Comparison of ENCODE assay signal across 1 cellular context in genomic region chr3:194134757-194135515, GRCh38.
TF ChIP-seq lines count a peak whose summit lies in the region.

No MANE protein-coding gene starts in this region.

TF ChIP-seq in K562, 482 proteins besides CTCF, POLR2A, EP300 and RAD21 (continued from another document and continues in another):
- peak; percentile 93 for TF ChIP-seq MGA (IDR thresholded peaks at IDR 0.05)
- TF ChIP-seq NFIC (IDR thresholded peaks at IDR 0.05) = peak; percentile 37; the same call in 1 of the 2 replicates
- no peak for TF ChIP-seq NR3C1 (CRISPR knock-in tag; IDR thresholded peaks at IDR 0.05)
- no peak for TF ChIP-seq ZNF184 (CRISPR knock-in tag; IDR thresholded peaks at IDR 0.05)
- no peak for TF ChIP-seq NFRKB (IDR thresholded peaks at IDR 0.05; ENCODE audit: low read depth)
- no peak for TF ChIP-seq PCBP1 (IDR thresholded peaks at IDR 0.05; ENCODE audit: low read depth, low read length, poor library complexity, severe bottlenecking)
- no peak for TF ChIP-seq ZHX1 (conservative IDR thresholded peaks at IDR 0.05; ENCODE audit: low read length)
- TF ChIP-seq CCAR2 (IDR thresholded peaks at IDR 0.05; ENCODE audit: low read depth, low read length) = no peak
- no peak for TF ChIP-seq ZC3H8 (IDR thresholded peaks at IDR 0.05)
- TF ChIP-seq ATF2 (CRISPR knock-in tag; IDR thresholded peaks at IDR 0.05) = no peak
- no peak for TF ChIP-seq GABPA (tag; conservative IDR thresholded peaks at IDR 0.05; ENCODE audit: low read depth)
- no peak for TF ChIP-seq E2F3 (CRISPR knock-in tag; IDR thresholded peaks at IDR 0.05)
- peak; percentile 74; the same call in 1 of the 2 replicates for TF ChIP-seq NBN (IDR thresholded peaks at IDR 0.05; ENCODE audit: low read depth)
- peak; percentile 34; the same call in 1 of the 2 replicates for TF ChIP-seq ZNF384 (IDR thresholded peaks at IDR 0.05; ENCODE audit: low read depth, low read length)
- TF ChIP-seq ZKSCAN8 (CRISPR knock-in tag; IDR thresholded peaks at IDR 0.05) = no peak
- TF ChIP-seq SOX6 (IDR thresholded peaks at IDR 0.05) = peak; percentile 74; the same call in 1 of the 2 replicates
- no peak for TF ChIP-seq GTF3C2 (IDR thresholded peaks at IDR 0.05; ENCODE audit: borderline replicate concordance, extremely low read depth, insufficient read length)
- no peak for TF ChIP-seq ELK1 (CRISPR knock-in tag; IDR thresholded peaks at IDR 0.05)
- TF ChIP-seq WHSC1 (IDR thresholded peaks at IDR 0.05; ENCODE audit: low read length) = no peak
- TF ChIP-seq RBM14 (IDR thresholded peaks at IDR 0.05; ENCODE audit: borderline replicate concordance, insufficient read depth, low read depth, low read length) = no peak
- no peak for TF ChIP-seq ELF4 (CRISPR knock-in tag; IDR thresholded peaks at IDR 0.05)
- TF ChIP-seq KLF1 (tag; IDR thresholded peaks at IDR 0.05) = no peak
- no peak for TF ChIP-seq SLC30A9 (CRISPR knock-in tag; IDR thresholded peaks at IDR 0.05)
- no peak for TF ChIP-seq ZNF280B (CRISPR knock-in tag; IDR thresholded peaks at IDR 0.05)
- no peak for TF ChIP-seq ELF2 (CRISPR knock-in tag; IDR thresholded peaks at IDR 0.05)
- peak; percentile 85 for TF ChIP-seq BCOR (IDR thresholded peaks at IDR 0.05)
- TF ChIP-seq ZFX (CRISPR knock-in tag; IDR thresholded peaks at IDR 0.05) = peak; percentile 69
- 0 out of 2 replicates have a peak, but pooled peaks have one; percentile 13 for TF ChIP-seq MBD2 (IDR thresholded peaks at IDR 0.05; ENCODE audit: borderline replicate concordance, low read depth)
- TF ChIP-seq HNRNPUL1 (IDR thresholded peaks at IDR 0.05; ENCODE audit: low read length) = no peak
- no peak for TF ChIP-seq SAFB2 (IDR thresholded peaks at IDR 0.05; ENCODE audit: borderline replicate concordance, low read depth, low read length, severe bottlenecking)
- TF ChIP-seq RBBP5 (IDR thresholded peaks at IDR 0.05; ENCODE audit: borderline replicate concordance, insufficient read depth, low read length, poor library complexity, severe bottlenecking) = no peak
- no peak for TF ChIP-seq TARDBP (IDR thresholded peaks at IDR 0.05)
- TF ChIP-seq KAT2B (IDR thresholded peaks at IDR 0.05; ENCODE audit: low read depth, low read length) = no peak
- TF ChIP-seq ZNF518B (CRISPR knock-in tag; IDR thresholded peaks at IDR 0.05) = no peak
- no peak for TF ChIP-seq ILF3 (IDR thresholded peaks at IDR 0.05; ENCODE audit: borderline replicate concordance)
